29 cellular contexts compared by ENCODE assay signal in genomic region chr7:48481235-48481634, GRCh38.
"Had no signal": no experiment of that assay in that cellular context is flagged by ENCODE, and none has a peak within 500 bp of the region (broad histone marks: within the 10 kb centered on the region; RNA-seq: fewer than 3 reads in every experiment).

No MANE protein-coding gene starts in this region.

- H3K9me3 Mint-ChIP-seq: activated CD4-positive, alpha-beta memory T cell treated with anti-CD3 and anti-CD28 coated beads for 36 hours; activated CD4-positive, alpha-beta T cell treated with anti-CD3 and anti-CD28 coated beads, Interleukin-2, amount 10 ng/mL, durations not matched to agents 24 days and 14 days; activated T-helper 2 cell treated with anti-CD3 and anti-CD28 coated beads, Interferon-gamma antibody, Interleukin-2, Interleukin-4, amounts not matched to agents 10 μg/mL and 5 μg/mL and 100 μg/mL, durations not matched to agents 14 hours and 24 hours and 36 hours had no signal

- H3K36me3 Mint-ChIP-seq: activated CD4-positive, alpha-beta memory T cell treated with anti-CD3 and anti-CD28 coated beads for 36 hours; activated CD8-positive, alpha-beta memory T cell treated with anti-CD3 and anti-CD28 coated beads, Interleukin-2, amount 10 ng/mL, durations not matched to agents 7 days and 5 days; activated naive CD4-positive, alpha-beta T cell treated with anti-CD3 and anti-CD28 coated beads, Interleukin-2, amount 50 U/mL, for 24 hours; activated naive CD8-positive, alpha-beta T cell treated with anti-CD3 and anti-CD28 coated beads, Interleukin-2, amount 10 ng/mL, durations not matched to agents 7 days and 5 days had no signal

- H3K4me3 Mint-ChIP-seq: activated CD4-positive, alpha-beta memory T cell treated with anti-CD3 and anti-CD28 coated beads for 36 hours; activated CD4-positive, alpha-beta T cell treated with anti-CD3 and anti-CD28 coated beads for 36 hours; activated CD4-positive, alpha-beta T cell treated with anti-CD3 and anti-CD28 coated beads, Interleukin-2, amount 10 ng/mL, durations not matched to agents 24 days and 14 days; activated CD8-positive, alpha-beta memory T cell treated with anti-CD3 and anti-CD28 coated beads, Interleukin-2, amount 10 ng/mL, durations not matched to agents 7 days and 5 days; activated CD8-positive, alpha-beta T cell treated with anti-CD3 and anti-CD28 coated beads, Interleukin-2, amount 10 ng/mL, durations not matched to agents 7 days and 5 days; activated naive CD4-positive, alpha-beta T cell treated with anti-CD3 and anti-CD28 coated beads for 36 hours; activated naive CD4-positive, alpha-beta T cell treated with anti-CD3 and anti-CD28 coated beads, Interleukin-2, amount 50 U/mL, for 24 hours; activated naive CD8-positive, alpha-beta T cell treated with anti-CD3 and anti-CD28 coated beads, Interleukin-2, amount 10 ng/mL, durations not matched to agents 7 days and 5 days; activated T-helper 1 cell treated with anti-CD3 and anti-CD28 coated beads, Interleukin-12 subunit alpha, Interleukin-12 subunit beta, Interleukin-2, Interleukin-4 antibody, amounts not matched to agents 30 ng/mL and 10 ng/mL and 1 ng/mL, durations not matched to agents 14 hours and 24 hours and 36 hours; central memory CD8-positive, alpha-beta T cell; dendritic cell treated with granulocyte-macrophage colony-stimulating factor and Interleukin-4, amounts not matched to agents 40 ng/mL and 50 ng/mL, for 4 days; endodermal cell; T-helper 1 cell treated with Interleukin-12 subunit alpha and Interleukin-12 subunit beta and Interleukin-4 antibody, amounts not matched to agents 30 μg/mL and 1 μg/mL, for 36 hours had no signal

- ATAC-seq: activated CD4-positive, alpha-beta T cell treated with anti-CD3 and anti-CD28 coated beads for 36 hours; activated CD8-positive, alpha-beta memory T cell treated with anti-CD3 and anti-CD28 coated beads, Interleukin-2, amount 10 ng/mL, durations not matched to agents 7 days and 5 days; activated CD8-positive, alpha-beta T cell treated with anti-CD3 and anti-CD28 coated beads, Interleukin-2, amount 10 ng/mL, durations not matched to agents 7 days and 5 days; foreskin keratinocyte; gastrocnemius medialis; heart left ventricle had no signal

- DNase-seq: activated CD4-positive, alpha-beta memory T cell treated with anti-CD3 and anti-CD28 coated beads for 36 hours; activated CD4-positive, alpha-beta T cell treated with anti-CD3 and anti-CD28 coated beads for 36 hours; activated CD4-positive, alpha-beta T cell treated with anti-CD3 and anti-CD28 coated beads, Interleukin-2, amount 10 ng/mL, durations not matched to agents 24 days and 14 days; activated CD4-positive, CD25-positive, alpha-beta regulatory T cell; activated CD4-positive, CD25-positive, alpha-beta regulatory T cell treated with anti-CD3 and anti-CD28 coated beads, Interleukin-2, amount 50 U/mL, for 72 hours; activated CD8-positive, alpha-beta memory T cell treated with anti-CD3 and anti-CD28 coated beads, Interleukin-2, amount 10 ng/mL, durations not matched to agents 7 days and 5 days; activated CD8-positive, alpha-beta memory T cell treated with anti-CD3 and anti-CD28 coated beads, Interleukin-2, amount 50 U/mL, for 4 hours; activated CD8-positive, alpha-beta T cell treated with anti-CD3 and anti-CD28 coated beads, Interleukin-2, amount 10 ng/mL, durations not matched to agents 7 days and 5 days; activated effector memory CD4-positive, alpha-beta T cell treated with anti-CD3 and anti-CD28 coated beads, Interleukin-2, amount 50 U/mL, for 16 hours; activated naive CD4-positive, alpha-beta T cell treated with anti-CD3 and anti-CD28 coated beads for 36 hours; activated naive CD8-positive, alpha-beta T cell treated with anti-CD3 and anti-CD28 coated beads, Interleukin-2, amount 10 ng/mL, durations not matched to agents 7 days and 5 days; activated T-cell treated with anti-CD3 and anti-CD28 coated beads, Interleukin-2, amount 50 U/mL, for 1 hour; activated T-cell treated with anti-CD3 and anti-CD28 coated beads, Interleukin-2, amount 50 U/mL, for 48 hours; brain microvascular endothelial cell; dorsolateral prefrontal cortex; effector memory CD4-positive, alpha-beta T cell; endodermal cell; erythroblast; foreskin keratinocyte; gastrocnemius medialis; glutamatergic neuron; heart left ventricle; T-helper 9 cell had no signal

- H3K4me1 Mint-ChIP-seq: activated CD4-positive, alpha-beta T cell treated with anti-CD3 and anti-CD28 coated beads for 36 hours; activated CD4-positive, alpha-beta T cell treated with anti-CD3 and anti-CD28 coated beads, Interleukin-2, amount 10 ng/mL, durations not matched to agents 24 days and 14 days; activated CD8-positive, alpha-beta memory T cell treated with anti-CD3 and anti-CD28 coated beads, Interleukin-2, amount 10 ng/mL, durations not matched to agents 7 days and 5 days; activated naive CD4-positive, alpha-beta T cell treated with anti-CD3 and anti-CD28 coated beads, Interleukin-2, amount 50 U/mL, for 24 hours; activated naive CD8-positive, alpha-beta T cell treated with anti-CD3 and anti-CD28 coated beads, Interleukin-2, amount 10 ng/mL, durations not matched to agents 7 days and 5 days; central memory CD8-positive, alpha-beta T cell had no signal

- H3K27me3 Mint-ChIP-seq: activated CD4-positive, alpha-beta memory T cell treated with anti-CD3 and anti-CD28 coated beads for 36 hours; activated CD4-positive, alpha-beta T cell treated with anti-CD3 and anti-CD28 coated beads for 36 hours; activated CD4-positive, alpha-beta T cell treated with anti-CD3 and anti-CD28 coated beads, Interleukin-2, amount 10 ng/mL, durations not matched to agents 24 days and 14 days; activated CD8-positive, alpha-beta memory T cell treated with anti-CD3 and anti-CD28 coated beads, Interleukin-2, amount 10 ng/mL, durations not matched to agents 7 days and 5 days; activated naive CD8-positive, alpha-beta T cell treated with anti-CD3 and anti-CD28 coated beads, Interleukin-2, amount 10 ng/mL, durations not matched to agents 7 days and 5 days; central memory CD8-positive, alpha-beta T cell; dendritic cell treated with granulocyte-macrophage colony-stimulating factor and Interleukin-4, amounts not matched to agents 40 ng/mL and 50 ng/mL, for 4 days had no signal

- H3K27ac Mint-ChIP-seq: activated CD4-positive, alpha-beta memory T cell treated with anti-CD3 and anti-CD28 coated beads for 36 hours; activated CD4-positive, alpha-beta T cell treated with anti-CD3 and anti-CD28 coated beads for 36 hours; activated CD4-positive, alpha-beta T cell treated with anti-CD3 and anti-CD28 coated beads, Interleukin-2, amount 10 ng/mL, durations not matched to agents 24 days and 14 days; activated CD8-positive, alpha-beta memory T cell treated with anti-CD3 and anti-CD28 coated beads, Interleukin-2, amount 10 ng/mL, durations not matched to agents 7 days and 5 days; activated CD8-positive, alpha-beta T cell treated with anti-CD3 and anti-CD28 coated beads, Interleukin-2, amount 10 ng/mL, durations not matched to agents 7 days and 5 days; activated naive CD4-positive, alpha-beta T cell treated with anti-CD3 and anti-CD28 coated beads for 36 hours; activated naive CD4-positive, alpha-beta T cell treated with anti-CD3 and anti-CD28 coated beads, Interleukin-2, amount 50 U/mL, for 24 hours; activated naive CD8-positive, alpha-beta T cell treated with anti-CD3 and anti-CD28 coated beads, Interleukin-2, amount 10 ng/mL, durations not matched to agents 7 days and 5 days; activated T-helper 1 cell treated with anti-CD3 and anti-CD28 coated beads, Interleukin-12 subunit alpha, Interleukin-12 subunit beta, Interleukin-2, Interleukin-4 antibody, amounts not matched to agents 30 ng/mL and 10 ng/mL and 1 ng/mL, durations not matched to agents 14 hours and 24 hours and 36 hours; activated T-helper 2 cell treated with anti-CD3 and anti-CD28 coated beads, Interferon-gamma antibody, Interleukin-2, Interleukin-4, amounts not matched to agents 10 μg/mL and 5 μg/mL and 100 μg/mL, durations not matched to agents 14 hours and 24 hours and 36 hours; dendritic cell treated with granulocyte-macrophage colony-stimulating factor and Interleukin-4, amounts not matched to agents 40 ng/mL and 50 ng/mL, for 4 days; endodermal cell; T-helper 1 cell treated with Interleukin-12 subunit alpha and Interleukin-12 subunit beta and Interleukin-4 antibody, amounts not matched to agents 30 μg/mL and 1 μg/mL, for 36 hours had no signal
